ENCODE assay signal across 2 cellular contexts in the genomic region with DNA sequence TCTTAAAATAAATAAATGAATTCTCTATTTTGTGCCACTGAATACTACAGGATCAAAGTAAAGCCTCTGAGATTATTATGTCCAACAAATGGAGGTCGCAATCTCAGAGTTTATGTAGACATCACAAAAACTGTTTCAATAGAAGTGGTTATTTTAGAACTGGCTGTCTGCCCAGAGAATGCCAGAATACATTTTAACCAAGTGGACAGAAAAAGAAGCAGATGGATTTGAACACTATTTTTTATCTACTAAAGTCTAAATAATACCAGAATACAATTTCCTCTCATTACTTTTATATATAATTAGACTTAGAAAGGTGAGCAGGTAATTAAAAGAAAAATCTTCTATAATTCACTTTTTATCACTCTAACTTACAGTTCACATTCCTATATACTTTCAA.
TF ChIP-seq lines count a peak whose summit lies in the region.

No MANE protein-coding gene starts in this region.

TF ChIP-seq in A549, 52 proteins besides CTCF, POLR2A, EP300 and RAD21 (continued from another document):
- TF ChIP-seq HMGXB4 (CRISPR knock-in tag; IDR thresholded peaks at IDR 0.05; ENCODE audit: borderline replicate concordance) (0 out of 2 replicates have a peak, but pooled peaks have one; percentile 12), HOXB5 (CRISPR knock-in tag; IDR thresholded peaks at IDR 0.05) (no peak), EHMT2 (IDR thresholded peaks at IDR 0.05; ENCODE audit: low read depth) (no peak), RNF2 (IDR thresholded peaks at IDR 0.05; ENCODE audit: borderline replicate concordance, low read depth) (no peak), ZC3H11A (IDR thresholded peaks at IDR 0.05) (no peak)

TF ChIP-seq in IMR-90, 13 proteins besides CTCF, POLR2A, EP300 and RAD21 (continued from another document):
- TF ChIP-seq USF2 (IDR thresholded peaks at IDR 0.05; ENCODE audit: low read depth, low read length) = no peak
- TF ChIP-seq BHLHE40 (IDR thresholded peaks at IDR 0.05; ENCODE audit: low read depth, low read length) = no peak
- no peak for TF ChIP-seq NFE2L2 (IDR thresholded peaks at IDR 0.05; ENCODE audit: low read depth, low read length)
- no peak for TF ChIP-seq MAFK (IDR thresholded peaks at IDR 0.05; ENCODE audit: low read depth, low read length)
- TF ChIP-seq CHD1 (IDR thresholded peaks at IDR 0.05; ENCODE audit: low read depth, low read length) = no peak
- TF ChIP-seq MAZ (IDR thresholded peaks at IDR 0.05; ENCODE audit: borderline replicate concordance, low read depth, low read length) = no peak
- no peak for TF ChIP-seq FOS (IDR thresholded peaks at IDR 0.05; ENCODE audit: low read depth, low read length)
- no peak for TF ChIP-seq CEBPB (IDR thresholded peaks at IDR 0.05; ENCODE audit: low read depth, low read length)
- TF ChIP-seq ELK1 (IDR thresholded peaks at IDR 0.05; ENCODE audit: borderline replicate concordance, low read depth, low read length) = no peak
- TF ChIP-seq RCOR1 (IDR thresholded peaks at IDR 0.05; ENCODE audit: insufficient replicate concordance, low read length) = no peak
- no peak for TF ChIP-seq SMC3 (IDR thresholded peaks at IDR 0.05; ENCODE audit: low read depth, low read length)
